ENCODE assay signal across 12 cellular contexts in genomic region chr1:3066250-3066711, GRCh38. TPM values are rescaled to one million over a fixed set of nuclear protein-coding genes. Genes with fewer than 3 reads are reported as not detected.
DNase-seq lines count a peak whose midpoint lies in the region; ATAC-seq and TF ChIP-seq lines count a peak whose summit lies in the region.
"Had no signal": no experiment of that assay in that cellular context is flagged by ENCODE, and none has a peak within 500 bp of the region (broad histone marks: within the 10 kb centered on the region; RNA-seq: fewer than 3 reads in every experiment).

No MANE protein-coding gene starts in this region.

- H3K27ac Mint-ChIP-seq in neural crest cell (ENCODE audit: unreplicated experiment), result no peak overlapping the region
- H3K27ac Mint-ChIP-seq: naive thymus-derived CD4-positive, alpha-beta T cell had no signal

- no peaks in the 10 kb centered on the region for H3K36me3 Mint-ChIP-seq in neural crest cell (ENCODE audit: low read depth)

- H3K4me1 ChIP-seq in foreskin keratinocyte, result no peaks in the 10 kb centered on the region

- peak overlapping the region; percentile 50 for H3K4me3 Mint-ChIP-seq in neural crest cell

- H3K27ac ChIP-seq in C4-2B (no peak overlapping the region), foreskin keratinocyte (no peak overlapping the region)

- TF ChIP-seq CTCF in C4-2B (conservative IDR thresholded peaks at IDR 0.05) (peak; percentile 80), neural crest cell (conservative IDR thresholded peaks at IDR 0.05) (peak; percentile 66), foreskin keratinocyte (conservative IDR thresholded peaks at IDR 0.05) (no peak)

- H3K27me3 Mint-ChIP-seq in neural crest cell (ENCODE audit: low read depth), result peaks cover 78% of the 10 kb centered on the region

- peaks cover 92% of the 10 kb centered on the region for H3K27me3 ChIP-seq in foreskin keratinocyte

- intact Hi-C loops in Right ventricle myocardium superior (cut with DNase I), result loop anchor here (2.0 to 10.0 kb wide), 2 partner anchors 219 to 345 kb away; no protein-coding TSS in a partner anchor

- peaks cover 4% of the 10 kb centered on the region for H3K4me1 Mint-ChIP-seq in neural crest cell

- DNase-seq in RPMI8226 (peak; percentile 80), Right ventricle myocardium superior (peak; percentile 79), neural crest cell (ENCODE audit: low read depth, low spot score) (peak; percentile 64), NCI-H748 (lab: John Stamatoyannopoulos, UW; ENCODE audit: unreplicated experiment) (no peak), foreskin keratinocyte (no peak)
- DNase-seq in activated naive CD4-positive, alpha-beta T cell treated with anti-CD3 and anti-CD28 coated beads, Interleukin-2, amount 50 U/mL, for 16 hours, result no peak
- DNase-seq: AML-193 had no signal

- ATAC-seq in Right ventricle myocardium superior (ENCODE audit: poor library complexity) (peak; percentile 71), foreskin keratinocyte (no peak), HG03095 (IDR thresholded peaks at IDR 0.05; ENCODE audit: unreplicated experiment) (no peak)
- ATAC-seq: naive thymus-derived CD4-positive, alpha-beta T cell had no signal

- no peaks in the 10 kb centered on the region for H3K9me3 Mint-ChIP-seq in neural crest cell
- H3K9me3 Mint-ChIP-seq: naive thymus-derived CD4-positive, alpha-beta T cell had no signal

RNA-seq across cellular contexts. Expression of gene PRDM16, which starts 2.7 kb away (rescaled TPM):
- total RNA-seq in Right ventricle myocardium superior (14.2 TPM), neural crest cell (11.7 and 13.2 TPM in 2 replicates), foreskin keratinocyte (0.04 TPM in 1 of 2 replicates, not detected in the other)
- polyA plus RNA-seq in foreskin keratinocyte, result 0.06 and 0.09 TPM in 2 replicates
- polyA plus RNA-seq: naive thymus-derived CD4-positive, alpha-beta T cell had no signal

RNA-seq across cellular contexts. Expression of gene ACTRT2, which starts 45.0 kb away (rescaled TPM):
- total RNA-seq in Right ventricle myocardium superior (not detected), neural crest cell (not detected in 2 replicates), foreskin keratinocyte (not detected in 2 replicates)
- not detected in 2 replicates for polyA plus RNA-seq in foreskin keratinocyte
- total RNA-seq: frontal cortex; naive thymus-derived CD4-positive, alpha-beta T cell had no signal
- polyA plus RNA-seq: adipose tissue; naive thymus-derived CD4-positive, alpha-beta T cell had no signal

Comparison
In these comparisons a context has a peak if more than half of its experiments do, and no peak if none do; other contexts are left out.
1. DNase-seq: peak in RPMI8226 (single experiment), Right ventricle myocardium superior (single experiment) and neural crest cell (single experiment); none in NCI-H748 (single experiment), foreskin keratinocyte (0 of 2) and activated naive CD4-positive, alpha-beta T cell treated with anti-CD3 and anti-CD28 coated beads, Interleukin-2, amount 50 U/mL, for 16 hours (single experiment).
2. RNA of gene PRDM16, which starts 2.7 kb away (total RNA-seq): 14.2 TPM in Right ventricle myocardium superior (single experiment) and 11.7 to 13.2 TPM in neural crest cell; 0.04 TPM in foreskin keratinocyte; every median in the first group is over 10 times any median in the second.